Comparison of ENCODE assay signal across 13 cellular contexts in the genomic region with DNA sequence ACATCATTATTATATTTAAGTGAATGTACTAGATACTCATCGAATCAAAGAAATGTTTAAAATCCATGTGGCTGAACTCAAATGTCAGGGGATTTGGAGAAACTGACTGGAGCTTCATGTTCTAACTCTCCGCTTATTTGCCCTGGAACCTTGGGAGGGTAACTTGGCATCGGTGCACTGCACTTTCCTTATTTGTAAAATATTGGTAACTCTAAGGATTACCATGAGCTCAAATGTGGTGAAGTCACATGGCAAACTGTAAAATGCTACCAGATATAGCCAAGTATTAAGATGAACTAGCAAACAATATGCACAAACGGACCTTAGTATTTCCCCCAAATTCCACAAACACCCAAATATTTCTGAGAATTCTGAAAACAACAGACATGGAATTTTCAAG.
DNase-seq lines count a peak whose midpoint lies in the region; ATAC-seq and TF ChIP-seq lines count a peak whose summit lies in the region.
"Had no signal": no experiment of that assay in that cellular context is flagged by ENCODE, and none has a peak within 500 bp of the region (broad histone marks: within the 10 kb centered on the region; RNA-seq: fewer than 3 reads in every experiment).

No MANE protein-coding gene starts in this region.

- peaks cover 24% of the 10 kb centered on the region for H3K36me3 Mint-ChIP-seq in activated naive CD4-positive, alpha-beta T cell treated with anti-CD3 and anti-CD28 coated beads, Interleukin-2, amount 50 U/mL, for 24 hours
- H3K36me3 Mint-ChIP-seq in activated CD8-positive, alpha-beta T cell treated with anti-CD3 and anti-CD28 coated beads for 36 hours (ENCODE audit: low read depth) = peaks cover 100% of the 10 kb centered on the region
- peaks cover 4 to 39% (median 29%) of the 10 kb centered on the region in 3 donors for H3K36me3 Mint-ChIP-seq in immature natural killer cell

- peaks cover 94% of the 10 kb centered on the region for H3K4me1 Mint-ChIP-seq in activated naive CD4-positive, alpha-beta T cell treated with anti-CD3 and anti-CD28 coated beads, Interleukin-2, amount 50 U/mL, for 24 hours
- peaks cover 74% of the 10 kb centered on the region for H3K4me1 Mint-ChIP-seq in activated CD8-positive, alpha-beta T cell treated with anti-CD3 and anti-CD28 coated beads for 36 hours (ENCODE audit: low read depth)
- H3K4me1 Mint-ChIP-seq in immature natural killer cell = peaks cover 100% of the 10 kb centered on the region in 2 donors

- H3K27me3 Mint-ChIP-seq in activated naive CD4-positive, alpha-beta T cell treated with anti-CD3 and anti-CD28 coated beads, Interleukin-2, amount 50 U/mL, for 24 hours = no peaks in the 10 kb centered on the region
- H3K27me3 Mint-ChIP-seq in activated CD8-positive, alpha-beta T cell treated with anti-CD3 and anti-CD28 coated beads for 36 hours = no peaks in the 10 kb centered on the region
- peaks cover 0 to 17% (median 4%) of the 10 kb centered on the region in 3 donors for H3K27me3 Mint-ChIP-seq in immature natural killer cell (ENCODE audit: low read depth in 3 of 3)

- POLR2A ChIA-PET in activated CD8-positive, alpha-beta T cell treated with anti-CD3 and anti-CD28 coated beads for 36 hours (lab: Charles Lee) = interaction anchor here (0.8 to 37.3 kb wide), 12 partner anchors 5 to 244 kb away, joined by 3 to 1082 read pairs (median 10); no protein-coding TSS in a partner anchor

- intact Hi-C loops in activated CD8-positive, alpha-beta T cell treated with anti-CD3 and anti-CD28 coated beads for 36 hours (cut with micrococcal nuclease) = loop anchor here (5.0 kb wide), 1 partner anchor 339 kb away; no protein-coding TSS in a partner anchor

- H3K4me3 Mint-ChIP-seq in activated naive CD4-positive, alpha-beta T cell treated with anti-CD3 and anti-CD28 coated beads, Interleukin-2, amount 50 U/mL, for 24 hours = peak overlapping the region; percentile 97
- peak overlapping the region; percentile 95 for H3K4me3 Mint-ChIP-seq in activated CD8-positive, alpha-beta T cell treated with anti-CD3 and anti-CD28 coated beads for 36 hours
- peak overlapping the region; percentile 96 to 100 (median 96) for H3K4me3 Mint-ChIP-seq in immature natural killer cell

- TF ChIP-seq CTCF in activated CD8-positive, alpha-beta T cell treated with anti-CD3 and anti-CD28 coated beads for 36 hours (IDR thresholded peaks at IDR 0.05) = no peak

- no peak for ATAC-seq in activated CD8-positive, alpha-beta T cell treated with anti-CD3 and anti-CD28 coated beads for 36 hours
- no peak for ATAC-seq in HG03520 (IDR thresholded peaks at IDR 0.05; ENCODE audit: unreplicated experiment)
- ATAC-seq: left lobe of liver had no signal

- peak overlapping the region; percentile 98 for H3K27ac Mint-ChIP-seq in activated naive CD4-positive, alpha-beta T cell treated with anti-CD3 and anti-CD28 coated beads, Interleukin-2, amount 50 U/mL, for 24 hours
- H3K27ac Mint-ChIP-seq in activated CD8-positive, alpha-beta T cell treated with anti-CD3 and anti-CD28 coated beads for 36 hours = peak overlapping the region; percentile 96
- H3K27ac Mint-ChIP-seq in immature natural killer cell = peak overlapping the region; percentile 86 to 97 (median 94)

- no peaks in the 10 kb centered on the region for H3K9me3 Mint-ChIP-seq in activated naive CD4-positive, alpha-beta T cell treated with anti-CD3 and anti-CD28 coated beads, Interleukin-2, amount 50 U/mL, for 24 hours
- no peaks in the 10 kb centered on the region for H3K9me3 Mint-ChIP-seq in activated CD8-positive, alpha-beta T cell treated with anti-CD3 and anti-CD28 coated beads for 36 hours
- no peaks in the 10 kb centered on the region for H3K9me3 Mint-ChIP-seq in immature natural killer cell

- CTCF ChIA-PET in activated CD8-positive, alpha-beta T cell treated with anti-CD3 and anti-CD28 coated beads for 36 hours (lab: Charles Lee) = interaction anchor here (0.9 to 26.3 kb wide), 18 partner anchors 8 to 354 kb away, joined by 3 to 400 read pairs (median 4); no protein-coding TSS in a partner anchor

- DNase-seq in activated naive CD4-positive, alpha-beta T cell treated with anti-CD3 and anti-CD28 coated beads, Interleukin-2, amount 50 U/mL, for 16 hours = no peak
- DNase-seq in activated CD8-positive, alpha-beta T cell treated with anti-CD3 and anti-CD28 coated beads for 36 hours = no peak
- no peak for DNase-seq in immature natural killer cell
- DNase-seq in cerebellum (ENCODE audit: low spot score) = no peak
- DNase-seq in NCI-H2029 (lab: John Stamatoyannopoulos, UW) = no peak
- no peak for DNase-seq in cerebellar nuclear complex (lab: John Stamatoyannopoulos, UW)
- DNase-seq: NCI-H2029 treated with DMSO at 0.1 percent for 48 hours, NCI-H526, Peyer's patch, tibial artery had no signal
